Comparison of ENCODE assay signal across 8 cellular contexts in the genomic region with DNA sequence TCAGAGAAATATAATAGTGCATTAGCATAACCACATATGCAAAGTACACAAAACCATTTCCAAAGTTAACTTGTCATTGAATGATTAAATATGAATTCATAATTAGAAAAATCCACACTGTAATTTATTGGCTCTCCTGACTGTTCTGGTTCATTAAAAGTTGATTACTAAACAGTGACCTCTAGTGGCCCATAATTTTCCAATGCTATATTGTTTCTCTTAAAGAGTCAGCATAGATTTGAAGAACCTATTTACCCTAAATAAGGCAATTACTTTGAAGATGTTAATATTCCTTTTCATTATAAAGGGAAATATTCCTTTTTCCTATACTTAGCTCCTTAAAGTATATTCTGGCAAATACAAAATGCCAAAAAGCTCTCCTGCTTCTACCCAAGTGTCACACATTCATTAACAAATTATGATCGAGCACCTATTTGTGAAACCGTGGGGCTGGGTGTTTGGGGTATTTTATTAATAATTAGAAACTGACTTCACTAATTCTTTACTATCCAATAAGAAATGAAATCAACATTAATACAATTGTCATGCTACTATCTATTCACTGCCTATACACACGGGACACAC.
A peak's percentile ranks its signal among the peaks of the same experiment; 100 is the strongest.
DNase-seq lines count a peak whose midpoint lies in the region; ATAC-seq, FAIRE-seq and TF ChIP-seq lines count a peak whose summit lies in the region.

No MANE protein-coding gene starts in this region.

- H3K27me3 ChIP-seq in MM.1S (replicated peaks; ENCODE audit: insufficient read depth, low read length) (no peaks in the 10 kb centered on the region), pancreas (no peaks in the 10 kb centered on the region)

- H3K9me2 ChIP-seq in MM.1S (replicated peaks; ENCODE audit: insufficient read depth, low read length): no peaks in the 10 kb centered on the region

- no peak overlapping the region for H2AFZ ChIP-seq in MM.1S (ENCODE audit: low read length)

- no peaks in the 10 kb centered on the region for H3F3A ChIP-seq in MM.1S (ENCODE audit: insufficient read depth, low read length)

- H3K27ac ChIP-seq in MM.1S (ENCODE audit: low read length): no peak overlapping the region
- no peak overlapping the region for H3K27ac ChIP-seq in pancreas

- 82 to 83% methylated on average over 3 of the region's 3 CpGs for WGBS in pancreas, 2 donors

- intact Hi-C loops in pancreas (cut with DNase I): loop anchor here in 1 of 3 donors (10.0 kb wide), 1 partner anchor 352 kb away; no protein-coding TSS in a partner anchor

- TF ChIP-seq CTCF in MM.1S (IDR thresholded peaks at IDR 0.05; ENCODE audit: low read length): peak; percentile 66
- TF ChIP-seq CTCF in fibroblast of mammary gland (conservative IDR thresholded peaks at IDR 0.05; ENCODE audit: control insufficient read depth, insufficient read depth, low read depth, low read length): peak; percentile 55
- peak; percentile 48 to 68 (median 57) for TF ChIP-seq CTCF in pancreas (IDR thresholded peaks at IDR 0.05)

- FAIRE-seq in pancreas (lab: Jason Lieb, UNC): peak; percentile 98

- peak in 3 of 4 donors; percentile 63 to 75 (median 73) for ATAC-seq in pancreas
- ATAC-seq in GM18870 (IDR thresholded peaks at IDR 0.05; ENCODE audit: unreplicated experiment): no peak
- ATAC-seq in GM21576 (IDR thresholded peaks at IDR 0.05; ENCODE audit: unreplicated experiment): no peak
- no peak for ATAC-seq in HG03159 (IDR thresholded peaks at IDR 0.05; ENCODE audit: unreplicated experiment)

- H3K9me3 ChIP-seq in MM.1S (replicated peaks; ENCODE audit: insufficient read depth, low read length): no peaks in the 10 kb centered on the region
- no peaks in the 10 kb centered on the region for H3K9me3 ChIP-seq in pancreas

- no peaks in the 10 kb centered on the region for H4K20me1 ChIP-seq in MM.1S (ENCODE audit: insufficient read depth, low read length)

- H3K4me3 ChIP-seq in MM.1S (ENCODE audit: low read length): no peak overlapping the region
- H3K4me3 ChIP-seq in fibroblast of mammary gland (ENCODE audit: control insufficient read depth, low read depth, low read length): no peak overlapping the region
- no peak overlapping the region for H3K4me3 ChIP-seq in pancreas

- DNase-seq in DMS53 treated with DMSO at 0.1 percent for 48 hours (lab: John Stamatoyannopoulos, UW; ENCODE audit: unreplicated experiment) (peak; percentile 64), MM.1S (peak; percentile 47), SHP77 treated with DMSO at 0.1 percent for 48 hours (lab: John Stamatoyannopoulos, UW) (peak; percentile 27), fibroblast of mammary gland (ENCODE audit: low read depth) (peak; percentile 58), pancreas (no peak)

- H3K4me1 ChIP-seq in MM.1S (ENCODE audit: low read length) (no peaks in the 10 kb centered on the region), pancreas (no peaks in the 10 kb centered on the region)

- H3K36me3 ChIP-seq in MM.1S (replicated peaks; ENCODE audit: insufficient read depth, low read length): no peaks in the 10 kb centered on the region
- H3K36me3 ChIP-seq in pancreas: no peaks in the 10 kb centered on the region

- no peak overlapping the region for H3K4me2 ChIP-seq in MM.1S (ENCODE audit: low read depth, low read length)

- H3K9ac ChIP-seq in MM.1S (ENCODE audit: low read length): no peak overlapping the region

- no peaks in the 10 kb centered on the region for H3K79me2 ChIP-seq in MM.1S (ENCODE audit: low read length)

Comparison
In these comparisons a context has a peak if more than half of its experiments do, and no peak if none do; other contexts are left out.
1. DNase-seq: peak in DMS53 treated with DMSO at 0.1 percent for 48 hours (single experiment), MM.1S (single experiment), SHP77 treated with DMSO at 0.1 percent for 48 hours (single experiment) and fibroblast of mammary gland (single experiment); none in pancreas (0 of 6).
2. ATAC-seq: peak in pancreas (3 of 4); none in GM18870 (single experiment), GM21576 (single experiment) and HG03159 (single experiment).
3. Peak in every context shown above with its lines, with median percentiles within 50 percentile points of each other: CTCF ChIP-seq.